Comparison of ENCODE assay signal across 9 cellular contexts in the genomic region with DNA sequence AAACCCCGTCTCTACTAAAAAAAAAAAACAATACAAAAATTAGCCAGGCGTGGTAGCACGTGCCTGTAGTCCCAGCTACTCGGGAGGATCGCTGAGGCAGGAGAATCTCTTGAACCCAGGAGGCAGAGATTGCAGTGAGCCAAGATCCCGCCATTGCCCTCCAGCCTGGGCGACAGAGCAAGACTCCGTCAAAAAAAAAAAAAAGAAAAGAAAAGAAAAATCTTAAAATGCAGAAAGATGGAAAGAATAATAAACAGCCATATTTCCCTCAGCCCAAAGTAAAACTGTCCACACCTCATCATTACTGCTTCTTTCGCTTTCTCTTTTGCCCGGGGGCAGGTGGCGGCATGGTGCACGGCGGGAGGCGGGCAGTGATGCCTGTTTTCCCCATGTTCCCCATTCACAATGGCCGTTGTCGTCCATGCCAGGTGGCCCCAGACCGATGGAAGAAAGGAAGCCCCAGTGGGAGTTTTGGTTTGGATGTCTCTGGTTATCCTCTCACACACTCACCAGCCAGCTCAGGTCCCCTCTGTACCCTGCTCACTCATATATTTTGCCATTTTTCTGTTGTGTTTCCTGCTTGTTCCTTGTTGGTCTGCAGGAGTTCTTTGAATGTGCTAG. TPM values are rescaled to one million over a fixed set of nuclear protein-coding genes. Genes with fewer than 3 reads are reported as not detected.
DNase-seq lines count a peak whose midpoint lies in the region; ATAC-seq, FAIRE-seq and TF ChIP-seq lines count a peak whose summit lies in the region.
"Had no signal": no experiment of that assay in that cellular context is flagged by ENCODE, and none has a peak within 500 bp of the region (broad histone marks: within the 10 kb centered on the region; RNA-seq: fewer than 3 reads in every experiment).

No MANE protein-coding gene starts in this region.

- H3K9me3 ChIP-seq in small intestine (ENCODE audit: control insufficient read depth, low read depth), result no peaks in the 10 kb centered on the region

- TF ChIP-seq CTCF in Calu3 (IDR thresholded peaks at IDR 0.05; ENCODE audit: unreplicated experiment), result no peak

- H3K4me1 Mint-ChIP-seq in Calu3 (ENCODE audit: low read depth, unreplicated experiment), result no peaks in the 10 kb centered on the region
- peaks cover 6% of the 10 kb centered on the region for H3K4me1 Mint-ChIP-seq in activated T-helper 2 cell treated with anti-CD3 and anti-CD28 coated beads, Interferon-gamma antibody, Interleukin-2, Interleukin-4, amounts not matched to agents 10 μg/mL and 5 μg/mL and 100 μg/mL, durations not matched to agents 14 hours and 24 hours and 36 hours (ENCODE audit: low read depth)

- peak overlapping the region; percentile 52 for H3K4me3 Mint-ChIP-seq in Calu3 (ENCODE audit: low read depth, unreplicated experiment)
- H3K4me3 Mint-ChIP-seq in activated T-helper 2 cell treated with anti-CD3 and anti-CD28 coated beads, Interferon-gamma antibody, Interleukin-2, Interleukin-4, amounts not matched to agents 10 μg/mL and 5 μg/mL and 100 μg/mL, durations not matched to agents 14 hours and 24 hours and 36 hours (ENCODE audit: low read depth), result peak overlapping the region; percentile 70

- H3K9me3 Mint-ChIP-seq in Calu3 (ENCODE audit: low read depth, unreplicated experiment), result no peaks in the 10 kb centered on the region
- H3K9me3 Mint-ChIP-seq in activated T-helper 2 cell treated with anti-CD3 and anti-CD28 coated beads, Interferon-gamma antibody, Interleukin-2, Interleukin-4, amounts not matched to agents 10 μg/mL and 5 μg/mL and 100 μg/mL, durations not matched to agents 14 hours and 24 hours and 36 hours, result no peaks in the 10 kb centered on the region

- no TSS peak for BruUV-seq in Calu3 (replicated peaks; lab: Mats Ljungman, UMichigan)

- no peaks in the 10 kb centered on the region for H3K27me3 ChIP-seq in small intestine (ENCODE audit: control insufficient read depth in 2 of 2, insufficient read depth in 2 of 2, low read length in 2 of 2)

- no peak for FAIRE-seq in small intestine (lab: Jason Lieb, UNC)

- CTCF ChIA-PET in Calu3 (lab: Charles Lee), result no interaction called here

- intact Hi-C loops in Calu3 (cut with micrococcal nuclease; ENCODE audit: unreplicated experiment), result no loop called here
- intact Hi-C loops in activated T-helper 2 cell treated with anti-CD3 and anti-CD28 coated beads, Interferon-gamma antibody, Interleukin-2, Interleukin-4, amounts not matched to agents 10 μg/mL and 5 μg/mL and 100 μg/mL, durations not matched to agents 14 hours and 24 hours and 36 hours (cut with micrococcal nuclease), result no loop called here

- peak overlapping the region in 1 of 2 donors; percentile 8 for H3K4me3 ChIP-seq in small intestine (ENCODE audit: low read depth in 1 of 2, low read length in 2 of 2)

- no peak for ATAC-seq in HG02642 (IDR thresholded peaks at IDR 0.05; ENCODE audit: poor library complexity, unreplicated experiment)
- ATAC-seq in HG02884 (IDR thresholded peaks at IDR 0.05; ENCODE audit: unreplicated experiment), result no peak
- no peak for ATAC-seq in HG02970 (IDR thresholded peaks at IDR 0.05; ENCODE audit: low FRiP score, unreplicated experiment)

- H3K27ac ChIP-seq in small intestine (ENCODE audit: low read depth in 1 of 2, low read length in 1 of 2), result peak overlapping the region in 1 of 2 donors; percentile 68

- peaks cover 4% of the 10 kb centered on the region for H3K27me3 Mint-ChIP-seq in Calu3 (ENCODE audit: unreplicated experiment)
- H3K27me3 Mint-ChIP-seq in activated T-helper 2 cell treated with anti-CD3 and anti-CD28 coated beads, Interferon-gamma antibody, Interleukin-2, Interleukin-4, amounts not matched to agents 10 μg/mL and 5 μg/mL and 100 μg/mL, durations not matched to agents 14 hours and 24 hours and 36 hours (ENCODE audit: low read depth), result no peaks in the 10 kb centered on the region

- WGBS in small intestine, 3 donors, result 20 to 44% (median 22%) methylated on average over 17 of the region's 17 CpGs

- H3K4me1 ChIP-seq in small intestine (ENCODE audit: control insufficient read depth in 2 of 2, insufficient read depth in 1 of 2, low read depth in 1 of 2, low read length in 1 of 2), result no peaks in the 10 kb centered on the region

- no peak overlapping the region for H3K27ac Mint-ChIP-seq in Calu3 (ENCODE audit: unreplicated experiment)
- peak overlapping the region; percentile 85 for H3K27ac Mint-ChIP-seq in activated T-helper 2 cell treated with anti-CD3 and anti-CD28 coated beads, Interferon-gamma antibody, Interleukin-2, Interleukin-4, amounts not matched to agents 10 μg/mL and 5 μg/mL and 100 μg/mL, durations not matched to agents 14 hours and 24 hours and 36 hours

- DNase-seq in Calu3 (peak; percentile 11), NCI-H146 (lab: John Stamatoyannopoulos, UW) (peak; percentile 86), small intestine (peak; percentile 73), NCI-H2196 (lab: John Stamatoyannopoulos, UW; ENCODE audit: unreplicated experiment) (no peak)
- peak; percentile 35 for DNase-seq in activated T-helper 2 cell treated with anti-CD3 and anti-CD28 coated beads, Interferon-gamma antibody, Interleukin-2, Interleukin-4, amounts not matched to agents 10 μg/mL and 5 μg/mL and 100 μg/mL, durations not matched to agents 14 hours and 24 hours and 36 hours (ENCODE audit: low spot score)
- DNase-seq: NCI-H2227 treated with DMSO at 0.1 percent for 48 hours had no signal

- no peaks in the 10 kb centered on the region for H3K36me3 ChIP-seq in small intestine (ENCODE audit: control insufficient read depth in 2 of 2, insufficient read depth in 2 of 2, low read length in 2 of 2)

- H3K36me3 Mint-ChIP-seq in Calu3 (ENCODE audit: insufficient read depth, unreplicated experiment), result no peaks in the 10 kb centered on the region
- H3K36me3 Mint-ChIP-seq in activated T-helper 2 cell treated with anti-CD3 and anti-CD28 coated beads, Interferon-gamma antibody, Interleukin-2, Interleukin-4, amounts not matched to agents 10 μg/mL and 5 μg/mL and 100 μg/mL, durations not matched to agents 14 hours and 24 hours and 36 hours (ENCODE audit: low read depth), result no peaks in the 10 kb centered on the region

RNA-seq across cellular contexts. Expression of gene PEMT, which starts 37.0 kb away (rescaled TPM):
- 20.2 and 25.6 TPM in 2 replicates for total RNA-seq in Calu3 (2022)
- total RNA-seq in activated T-helper 2 cell treated with anti-CD3 and anti-CD28 coated beads, Interferon-gamma antibody, Interleukin-2, Interleukin-4, amounts not matched to agents 10 μg/mL and 5 μg/mL and 100 μg/mL, durations not matched to agents 14 hours and 24 hours and 36 hours, result 37.4 and 39.2 TPM in 2 replicates
- 10 to 100 TPM; 32.0 to 42.0 (median 33.5) TPM for polyA plus RNA-seq in small intestine

RNA-seq across cellular contexts. Expression of gene RAI1, which starts 52.8 kb away (rescaled TPM):
- total RNA-seq in Calu3 (2022), result 38.0 and 43.4 TPM in 2 replicates
- 33.5 and 36.5 TPM in 2 replicates for total RNA-seq in activated T-helper 2 cell treated with anti-CD3 and anti-CD28 coated beads, Interferon-gamma antibody, Interleukin-2, Interleukin-4, amounts not matched to agents 10 μg/mL and 5 μg/mL and 100 μg/mL, durations not matched to agents 14 hours and 24 hours and 36 hours
- polyA plus RNA-seq in small intestine, result 1 to 10 TPM; 2.4 to 9.3 (median 3.1) TPM
